ENCODE assay signal across 2 cellular contexts in the genomic region with DNA sequence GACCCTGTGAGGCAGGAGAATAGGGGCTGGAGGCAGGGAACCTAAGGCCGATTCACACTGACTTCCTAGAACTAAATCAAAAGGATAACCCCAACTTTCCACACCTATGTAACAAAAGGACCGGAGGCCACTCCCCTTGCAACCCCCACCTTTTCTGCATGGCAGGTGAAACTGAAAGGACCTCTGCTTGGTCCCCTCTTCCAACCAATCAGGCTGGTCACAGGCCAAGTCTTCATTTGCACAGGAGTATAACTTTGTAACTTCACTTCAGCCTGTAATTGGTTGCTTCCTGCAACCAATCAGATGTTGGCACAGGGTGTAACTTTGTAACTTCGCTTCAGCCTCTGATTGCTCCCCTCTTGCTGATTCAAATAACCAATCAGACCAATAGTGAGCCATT.
TF ChIP-seq lines count a peak whose summit lies in the region.

No MANE protein-coding gene starts in this region.

TF ChIP-seq in H1, 55 proteins besides CTCF, POLR2A, EP300 and RAD21:
- TF ChIP-seq SRF (IDR thresholded peaks at IDR 0.05; ENCODE audit: low read depth, low read length) = no peak
- TF ChIP-seq SIX5 (IDR thresholded peaks at IDR 0.05; ENCODE audit: low read depth, low read length) = no peak
- TF ChIP-seq TAF1 (IDR thresholded peaks at IDR 0.05; ENCODE audit: low read depth, low read length) = no peak
- no peak for TF ChIP-seq RBBP5 (IDR thresholded peaks at IDR 0.05; ENCODE audit: borderline replicate concordance, low read depth, low read length)
- TF ChIP-seq FOSL1 (IDR thresholded peaks at IDR 0.05; ENCODE audit: insufficient read depth, low read depth, low read length) = no peak
- TF ChIP-seq, protein P1, sequence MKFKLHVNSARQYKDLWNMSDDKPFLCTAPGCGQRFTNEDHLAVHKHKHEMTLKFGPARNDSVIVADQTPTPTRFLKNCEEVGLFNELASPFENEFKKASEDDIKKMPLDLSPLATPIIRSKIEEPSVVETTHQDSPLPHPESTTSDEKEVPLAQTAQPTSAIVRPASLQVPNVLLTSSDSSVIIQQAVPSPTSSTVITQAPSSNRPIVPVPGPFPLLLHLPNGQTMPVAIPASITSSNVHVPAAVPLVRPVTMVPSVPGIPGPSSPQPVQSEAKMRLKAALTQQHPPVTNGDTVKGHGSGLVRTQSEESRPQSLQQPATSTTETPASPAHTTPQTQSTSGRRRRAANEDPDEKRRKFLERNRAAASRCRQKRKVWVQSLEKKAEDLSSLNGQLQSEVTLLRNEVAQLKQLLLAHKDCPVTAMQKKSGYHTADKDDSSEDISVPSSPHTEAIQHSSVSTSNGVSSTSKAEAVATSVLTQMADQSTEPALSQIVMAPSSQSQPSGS (IDR thresholded peaks at IDR 0.05; ENCODE audit: low read length) = no peak
- TF ChIP-seq MAFK (IDR thresholded peaks at IDR 0.05; ENCODE audit: low read depth, low read length) = no peak
- no peak for TF ChIP-seq GTF2F1 (IDR thresholded peaks at IDR 0.05; ENCODE audit: borderline replicate concordance, low read depth, low read length)
- TF ChIP-seq SP1 (IDR thresholded peaks at IDR 0.05; ENCODE audit: low read depth, low read length) = no peak
- no peak for TF ChIP-seq JUND (IDR thresholded peaks at IDR 0.05; ENCODE audit: low read length)
- no peak for TF ChIP-seq TBP (IDR thresholded peaks at IDR 0.05; ENCODE audit: low read depth, low read length)
- no peak for TF ChIP-seq CHD1 (IDR thresholded peaks at IDR 0.05; ENCODE audit: low read depth, low read length)

TF ChIP-seq in HepG2, 621 proteins besides CTCF, POLR2A, EP300 and RAD21:
- TF ChIP-seq ZFP41 (CRISPR knock-in tag; IDR thresholded peaks at IDR 0.05; ENCODE audit: borderline replicate concordance) (no peak), ZNF253 (CRISPR knock-in tag; IDR thresholded peaks at IDR 0.05; ENCODE audit: borderline replicate concordance) (no peak), PPARG (CRISPR knock-in tag; conservative IDR thresholded peaks at IDR 0.05) (no peak), ZNF652 (CRISPR knock-in tag; IDR thresholded peaks at IDR 0.05; ENCODE audit: borderline replicate concordance, low read depth) (no peak), HNRNPLL (IDR thresholded peaks at IDR 0.05; ENCODE audit: low read depth, low read length, poor library complexity, severe bottlenecking) (no peak), ZNF207 (IDR thresholded peaks at IDR 0.05; ENCODE audit: borderline replicate concordance) (no peak), ZNF331 (CRISPR knock-in tag; IDR thresholded peaks at IDR 0.05) (no peak), THAP11 (CRISPR knock-in tag; IDR thresholded peaks at IDR 0.05) (no peak), ZFP36L2 (CRISPR knock-in tag; IDR thresholded peaks at IDR 0.05) (no peak), ZNF557 (CRISPR knock-in tag; IDR thresholded peaks at IDR 0.05) (no peak), ZNF3 (CRISPR knock-in tag; IDR thresholded peaks at IDR 0.05) (no peak), TEAD2 (CRISPR knock-in tag; IDR thresholded peaks at IDR 0.05) (no peak)
- TF ChIP-seq, protein P2, sequence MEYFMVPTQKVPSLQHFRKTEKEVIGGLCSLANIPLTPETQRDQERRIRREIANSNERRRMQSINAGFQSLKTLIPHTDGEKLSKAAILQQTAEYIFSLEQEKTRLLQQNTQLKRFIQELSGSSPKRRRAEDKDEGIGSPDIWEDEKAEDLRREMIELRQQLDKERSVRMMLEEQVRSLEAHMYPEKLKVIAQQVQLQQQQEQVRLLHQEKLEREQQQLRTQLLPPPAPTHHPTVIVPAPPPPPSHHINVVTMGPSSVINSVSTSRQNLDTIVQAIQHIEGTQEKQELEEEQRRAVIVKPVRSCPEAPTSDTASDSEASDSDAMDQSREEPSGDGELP (IDR thresholded peaks at IDR 0.05; ENCODE audit: borderline replicate concordance, low read depth) = no peak
